1 cellular context compared by ENCODE assay signal in genomic region chr19:46788101-46788967, GRCh38.
TF ChIP-seq lines count a peak whose summit lies in the region.

Gene SLC1A5, minus strand, starts transcription at chr19:46788594. Its CDS starts 629 bp downstream, at chr19:46787965.

TF ChIP-seq in K562, 482 proteins besides CTCF, POLR2A, EP300 and RAD21 (continued from another document and continues in another):
- TF ChIP-seq ZBTB11 (CRISPR knock-in tag; IDR thresholded peaks at IDR 0.05) (no peak), HDAC3 (IDR thresholded peaks at IDR 0.05; ENCODE audit: borderline replicate concordance, partially characterized antibody) (no peak), RCOR1 (IDR thresholded peaks at IDR 0.05; ENCODE audit: borderline replicate concordance in 1 of 2, low read depth in 2 of 2, low read length in 2 of 2) (peak; percentile 8 to 37; a peak in 3 of 4 replicates), POLR2B (IDR thresholded peaks at IDR 0.05; ENCODE audit: low read depth, partially characterized antibody) (peak; percentile 99), RBM25 (IDR thresholded peaks at IDR 0.05; ENCODE audit: low read depth, low read length, severe bottlenecking) (no peak), ZFP30 (CRISPR knock-in tag; IDR thresholded peaks at IDR 0.05; ENCODE audit: borderline replicate concordance) (no peak), ZNF77 (CRISPR knock-in tag; IDR thresholded peaks at IDR 0.05) (no peak), NFRKB (IDR thresholded peaks at IDR 0.05; ENCODE audit: low read depth) (peak; percentile 63; the same call in 1 of the 2 replicates), AFF4 (CRISPR knock-in tag; IDR thresholded peaks at IDR 0.05) (peak; percentile 99), HES1 (IDR thresholded peaks at IDR 0.05; ENCODE audit: low read depth) (no peak), HBP1 (CRISPR knock-in tag; IDR thresholded peaks at IDR 0.05) (no peak; the same call in 1 of the 2 replicates), ARID3B (CRISPR knock-in tag; IDR thresholded peaks at IDR 0.05; ENCODE audit: borderline replicate concordance) (no peak), SRSF7 (optimal IDR thresholded peaks at IDR 0.05; ENCODE audit: low read depth, low read length) (no peak), SIN3A (IDR thresholded peaks at IDR 0.05; ENCODE audit: borderline replicate concordance in 2 of 2, control insufficient read depth in 1 of 2, low read depth in 2 of 2, low read length in 2 of 2) (peak; percentile 90 to 95; a peak in 3 of 4 replicates), XRCC4 (IDR thresholded peaks at IDR 0.05; ENCODE audit: extremely low read depth, insufficient read depth, insufficient read length) (no peak), ZMIZ1 (IDR thresholded peaks at IDR 0.05; ENCODE audit: low read depth in 2 of 2, low read length in 2 of 2) (peak in 1 of 2 experiments; percentile 89; a peak in 1 of 4 replicates), C11orf30 (IDR thresholded peaks at IDR 0.05; ENCODE audit: low read depth) (no peak), KLF13 (tag; IDR thresholded peaks at IDR 0.05; ENCODE audit: borderline replicate concordance, low read depth) (peak; percentile 43; the same call in 1 of the 2 replicates), RREB1 (CRISPR knock-in tag; IDR thresholded peaks at IDR 0.05) (no peak), PML (IDR thresholded peaks at IDR 0.05; ENCODE audit: low read length) (peak; percentile 95), ZNF197 (CRISPR knock-in tag; IDR thresholded peaks at IDR 0.05; ENCODE audit: low read depth) (no peak), ZNF695 (CRISPR knock-in tag; IDR thresholded peaks at IDR 0.05) (no peak), JUN (IDR thresholded peaks at IDR 0.05; ENCODE audit: borderline replicate concordance, low read depth, low read length) (peak; percentile 58; the same call in 1 of the 2 replicates), JUN (CRISPR knock-in tag; IDR thresholded peaks at IDR 0.05; ENCODE audit: borderline replicate concordance) (no peak; the same call in 1 of the 2 replicates), KAT7 (CRISPR knock-in tag; IDR thresholded peaks at IDR 0.05; ENCODE audit: borderline replicate concordance) (peak; percentile 89), HNRNPLL (IDR thresholded peaks at IDR 0.05; ENCODE audit: low read depth, low read length, poor library complexity, severe bottlenecking) (peak; percentile 71), BMI1 (IDR thresholded peaks at IDR 0.05; ENCODE audit: low read length) (no peak), ZFP1 (CRISPR knock-in tag; IDR thresholded peaks at IDR 0.05) (no peak), MAFF (IDR thresholded peaks at IDR 0.05; ENCODE audit: low read length) (no peak), CEBPG (CRISPR knock-in tag; IDR thresholded peaks at IDR 0.05) (peak; percentile 43), CEBPG (tag; conservative IDR thresholded peaks at IDR 0.05 in 1 of 2, IDR thresholded peaks at IDR 0.05 in 1 of 2) (no peak), ARHGAP35 (IDR thresholded peaks at IDR 0.05; ENCODE audit: partially characterized antibody) (no peak), ZC3H4 (CRISPR knock-in tag; IDR thresholded peaks at IDR 0.05; ENCODE audit: borderline replicate concordance) (0 out of 2 replicates have a peak, but pooled peaks have one; percentile 67), RBM15 (IDR thresholded peaks at IDR 0.05; ENCODE audit: insufficient read depth, low read length) (no peak)
